ENCODE assay signal across 1 cellular context in genomic region chr12:93713060-93713459, GRCh38.
TF ChIP-seq lines count a peak whose summit lies in the region.

No MANE protein-coding gene starts in this region.

TF ChIP-seq in K562, 482 proteins besides CTCF, POLR2A, EP300 and RAD21 (continued from another document and continues in another):
- TF ChIP-seq HINFP (tag; conservative IDR thresholded peaks at IDR 0.05; ENCODE audit: low read depth) (no peak), YBX1 (IDR thresholded peaks at IDR 0.05) (no peak), NUFIP1 (IDR thresholded peaks at IDR 0.05; ENCODE audit: partially characterized antibody) (no peak), CEBPB (tag; IDR thresholded peaks at IDR 0.05) (no peak), ZNF780A (CRISPR knock-in tag; IDR thresholded peaks at IDR 0.05) (no peak), TBL1XR1 (IDR thresholded peaks at IDR 0.05; ENCODE audit: low read length in 2 of 2) (no peak), BCLAF1 (IDR thresholded peaks at IDR 0.05; ENCODE audit: borderline replicate concordance in 1 of 2, control insufficient read depth in 1 of 2, low read depth in 2 of 2, low read length in 1 of 2) (no peak), FOXP1 (CRISPR knock-in tag; IDR thresholded peaks at IDR 0.05) (no peak), ZNF431 (CRISPR knock-in tag; IDR thresholded peaks at IDR 0.05) (no peak), PATZ1 (CRISPR knock-in tag; IDR thresholded peaks at IDR 0.05; ENCODE audit: borderline replicate concordance) (no peak), RBM25 (IDR thresholded peaks at IDR 0.05; ENCODE audit: low read depth, low read length, severe bottlenecking) (no peak), NFIC (IDR thresholded peaks at IDR 0.05) (no peak), FUS (optimal IDR thresholded peaks at IDR 0.05; ENCODE audit: low read depth, low read length) (no peak), STAT5B (CRISPR knock-in tag; IDR thresholded peaks at IDR 0.05) (no peak), KHSRP (IDR thresholded peaks at IDR 0.05) (no peak), ZBTB49 (CRISPR knock-in tag; IDR thresholded peaks at IDR 0.05; ENCODE audit: borderline replicate concordance) (no peak), IRF2 (CRISPR knock-in tag; IDR thresholded peaks at IDR 0.05) (no peak), TOE1 (IDR thresholded peaks at IDR 0.05; ENCODE audit: borderline replicate concordance) (no peak), TOE1 (CRISPR knock-in tag; IDR thresholded peaks at IDR 0.05; ENCODE audit: borderline replicate concordance, low read depth) (no peak), E2F6 (IDR thresholded peaks at IDR 0.05; ENCODE audit: borderline replicate concordance in 1 of 2, extremely low read depth in 1 of 2, insufficient read depth in 1 of 2, insufficient read length in 1 of 2, low read depth in 1 of 2, low read length in 1 of 2, poor library complexity in 1 of 2, severe bottlenecking in 1 of 2) (no peak), BDP1 (IDR thresholded peaks at IDR 0.05; ENCODE audit: insufficient read depth, insufficient read length) (no peak), SIRT6 (IDR thresholded peaks at IDR 0.05; ENCODE audit: low read depth, low read length) (no peak), NFYB (IDR thresholded peaks at IDR 0.05; ENCODE audit: extremely low read depth, insufficient read length) (no peak), NFIX (CRISPR knock-in tag; IDR thresholded peaks at IDR 0.05; ENCODE audit: low read depth) (no peak), MAX (CRISPR knock-in tag; IDR thresholded peaks at IDR 0.05) (no peak), CREB3 (tag; conservative IDR thresholded peaks at IDR 0.05; ENCODE audit: low read depth) (0 out of 2 replicates have a peak, but pooled peaks have one; percentile 33), GABPB2 (CRISPR knock-in tag; conservative IDR thresholded peaks at IDR 0.05) (no peak), MAFF (IDR thresholded peaks at IDR 0.05; ENCODE audit: low read length) (peak; percentile 43; the same call in 1 of the 2 replicates), ZNF354B (CRISPR knock-in tag; IDR thresholded peaks at IDR 0.05) (no peak), ZNF449 (CRISPR knock-in tag; IDR thresholded peaks at IDR 0.05) (no peak), ARID1B (IDR thresholded peaks at IDR 0.05) (peak; percentile 26; the same call in 1 of the 2 replicates), TAF15 (IDR thresholded peaks at IDR 0.05; ENCODE audit: low read depth, low read length) (no peak), ZBTB43 (CRISPR knock-in tag; IDR thresholded peaks at IDR 0.05) (no peak), BACH1 (tag; IDR thresholded peaks at IDR 0.05) (no peak), ILK (tag; IDR thresholded peaks at IDR 0.05; ENCODE audit: borderline replicate concordance, low read depth) (no peak), GTF2E2 (tag; IDR thresholded peaks at IDR 0.05) (no peak), MTA3 (IDR thresholded peaks at IDR 0.05; ENCODE audit: borderline replicate concordance) (no peak), ZBTB34 (CRISPR knock-in tag; IDR thresholded peaks at IDR 0.05) (no peak), MAZ (CRISPR knock-in tag; conservative IDR thresholded peaks at IDR 0.05 in 1 of 2, IDR thresholded peaks at IDR 0.05 in 1 of 2) (no peak), U2AF2 (optimal IDR thresholded peaks at IDR 0.05; ENCODE audit: low read depth, low read length) (no peak), ZBTB26 (CRISPR knock-in tag; IDR thresholded peaks at IDR 0.05) (no peak), JUND (IDR thresholded peaks at IDR 0.05; ENCODE audit: borderline replicate concordance, low read depth, low read length) (no peak), JUND (tag; IDR thresholded peaks at IDR 0.05; ENCODE audit: borderline replicate concordance, low read depth, low read length) (0 out of 3 replicates have a peak, but pooled peaks have one; percentile 24), NFE2 (IDR thresholded peaks at IDR 0.05; ENCODE audit: low read depth) (peak; percentile 85), ZNF316 (IDR thresholded peaks at IDR 0.05) (peak; percentile 80), ZNF778 (CRISPR knock-in tag; IDR thresholded peaks at IDR 0.05) (no peak), ZNF639 (CRISPR knock-in tag; conservative IDR thresholded peaks at IDR 0.05 in 1 of 2, IDR thresholded peaks at IDR 0.05 in 1 of 2) (no peak)
